Comparison of ENCODE assay signal across 18 cellular contexts in genomic region chr5:132772291-132773070, GRCh38. TPM values are rescaled to one million over a fixed set of nuclear protein-coding genes. Genes with fewer than 3 reads are reported as not detected.
A peak's percentile ranks its signal among the peaks of the same experiment; 100 is the strongest.
DNase-seq lines count a peak whose midpoint lies in the region; ATAC-seq and TF ChIP-seq lines count a peak whose summit lies in the region.
"Had no signal": no experiment of that assay in that cellular context is flagged by ENCODE, and none has a peak within 500 bp of the region (broad histone marks: within the 10 kb centered on the region; RNA-seq: fewer than 3 reads in every experiment).

No MANE protein-coding gene starts in this region.

- H3K4ac ChIP-seq in IMR-90 (ENCODE audit: low read depth, low read length), result no peak overlapping the region

- H3K9me1 ChIP-seq in IMR-90 (ENCODE audit: insufficient read depth, low read length), result peaks cover 54% of the 10 kb centered on the region

- H2AFZ ChIP-seq in IMR-90 (replicated peaks; ENCODE audit: low read length, poor library complexity), result no peak overlapping the region
- H2AFZ ChIP-seq in smooth muscle cell (ENCODE audit: low read depth), result no peak overlapping the region

- H4K20me1 ChIP-seq in IMR-90 (ENCODE audit: insufficient read depth, low read length), result peaks cover 63% of the 10 kb centered on the region
- peaks cover 79% of the 10 kb centered on the region for H4K20me1 ChIP-seq in smooth muscle cell (ENCODE audit: low read depth)

- H2AK9ac ChIP-seq in IMR-90 (replicated peaks; ENCODE audit: low read depth, low read length, poor library complexity), result no peak overlapping the region

- H2AK5ac ChIP-seq in IMR-90 (ENCODE audit: low read depth, low read length), result no peak overlapping the region; the same call in 1 of the 2 replicates

- no peak overlapping the region for H3K9ac ChIP-seq in IMR-90 (ENCODE audit: low read depth, low read length)
- H3K9ac ChIP-seq in smooth muscle cell (ENCODE audit: low read depth), result no peak overlapping the region

- H3K18ac ChIP-seq in IMR-90 (ENCODE audit: low read depth, low read length), result no peak overlapping the region

- H2BK5ac ChIP-seq in IMR-90 (ENCODE audit: low read depth, low read length, poor library complexity, severe bottlenecking), result no peak overlapping the region

- dilution Hi-C loops in IMR-90 (cut with HindIII; ENCODE audit: low sequenced_read_pairs, unreplicated experiment), result no loop called here

- H3K4me1 ChIP-seq in IMR-90 (ENCODE audit: control insufficient read depth, insufficient read depth, low read length), result peaks cover 28% of the 10 kb centered on the region
- H3K4me1 ChIP-seq in smooth muscle cell (ENCODE audit: low read depth), result peaks cover 19% of the 10 kb centered on the region

- H4K91ac ChIP-seq in IMR-90 (ENCODE audit: insufficient read depth, low read depth, low read length), result no peak overlapping the region

- no peak overlapping the region for H3K56ac ChIP-seq in IMR-90 (ENCODE audit: extremely low read depth, insufficient read depth, low read length)

- POLR2A ChIA-PET in IMR-90 (lab: Charles Lee; ENCODE audit: unreplicated experiment) (no interaction called here), RWPE1 (lab: Yijun Ruan, JAX; ENCODE audit: low non-redundant PET) (no interaction called here)

- H3K23ac ChIP-seq in IMR-90 (ENCODE audit: low read depth, low read length), result no peak overlapping the region

- no peak for ATAC-seq in IMR-90 (ENCODE audit: low read depth)
- ATAC-seq: activated CD4-positive, alpha-beta T cell treated with anti-CD3 and anti-CD28 coated beads for 36 hours had no signal

- BruUV-seq in IMR-90 (replicated peaks; lab: Mats Ljungman, UMichigan), result no TSS peak

- intact Hi-C loops in IMR-90 (cut with micrococcal nuclease), result no loop called here
- intact Hi-C loops in dorsolateral prefrontal cortex (cut with DNase I), result no loop called here

- no peak for TF ChIP-seq RAD21 in IMR-90 (IDR thresholded peaks at IDR 0.05; ENCODE audit: low read length)

- DNase-seq in IMR-90, result no peak
- DNase-seq in dorsolateral prefrontal cortex, result peak in 1 of 10 donors; percentile 42
- DNase-seq in mesenteric fat pad (ENCODE audit: low spot score), result peak; percentile 80
- no peak for DNase-seq in smooth muscle cell (lab: John Stamatoyannopoulos, UW; ENCODE audit: unreplicated experiment)
- no peak for DNase-seq in NCI-H146 treated with DMSO at 0.1 percent for 48 hours (lab: John Stamatoyannopoulos, UW; ENCODE audit: unreplicated experiment)
- no peak for DNase-seq in NCI-H510A (lab: John Stamatoyannopoulos, UW)
- no peak for DNase-seq in RWPE1 (ENCODE audit: low spot score)
- DNase-seq in effector CD8-positive, alpha-beta T cell (lab: John Stamatoyannopoulos, UW), result no peak
- DNase-seq: activated CD4-positive, alpha-beta T cell treated with anti-CD3 and anti-CD28 coated beads for 36 hours; activated T-cell treated with anti-CD3 and anti-CD28 coated beads for 4 hours; glutamatergic neuron; naive B cell; NCI-H187 treated with DMSO at 0.1 percent for 48 hours; stimulated activated CD4-positive, alpha-beta T cell treated with anti-CD3 and anti-CD28 coated beads, Interleukin-4, amount 100 ng/mL, for 24 hours; T-helper 9 cell had no signal

- no peak overlapping the region for H2BK15ac ChIP-seq in IMR-90 (ENCODE audit: low read depth, low read length)

- in situ Hi-C loops in IMR-90 (cut with MboI; ENCODE audit: low sequenced_read_pairs), result no loop called here

- no peak for TF ChIP-seq POLR2A in IMR-90 (IDR thresholded peaks at IDR 0.05; ENCODE audit: low read depth, low read length)

- H4K8ac ChIP-seq in IMR-90 (ENCODE audit: low read depth in 2 of 2, low read length in 2 of 2), result no peak overlapping the region

- no peak overlapping the region for H3K4me2 ChIP-seq in IMR-90 (ENCODE audit: low read depth, low read length)
- H3K4me2 ChIP-seq in smooth muscle cell, result no peak overlapping the region

- H3K14ac ChIP-seq in IMR-90 (replicated peaks; ENCODE audit: low read depth, low read length), result peak overlapping the region; percentile 8; the same call in 1 of the 2 replicates

- H3K36me3 ChIP-seq in IMR-90 (ENCODE audit: control insufficient read depth, insufficient read depth, low read length) (no peaks in the 10 kb centered on the region), smooth muscle cell (ENCODE audit: low read depth) (no peaks in the 10 kb centered on the region)

- no peak overlapping the region for H2BK20ac ChIP-seq in IMR-90 (ENCODE audit: low read depth, low read length)

- peaks cover 81% of the 10 kb centered on the region for H3K79me2 ChIP-seq in smooth muscle cell (ENCODE audit: low read depth)

- TF ChIP-seq CTCF in IMR-90 (conservative IDR thresholded peaks at IDR 0.05; ENCODE audit: low read depth, low read length) (no peak), dorsolateral prefrontal cortex (IDR thresholded peaks at IDR 0.05 in 54 of 56, conservative IDR thresholded peaks at IDR 0.05 in 2 of 56; ENCODE audit: low read depth in 1 of 56, partially characterized antibody in 56 of 56) (no peak), smooth muscle cell (IDR thresholded peaks at IDR 0.05; ENCODE audit: borderline replicate concordance, insufficient read depth, poor library complexity, severe bottlenecking) (no peak), RWPE1 (conservative IDR thresholded peaks at IDR 0.05; ENCODE audit: low read depth) (no peak)

- no peak overlapping the region for H4K5ac ChIP-seq in IMR-90 (ENCODE audit: low read depth, low read length)

- peaks cover 44 to 86% of the 10 kb centered on the region in 2 experiments for H3K79me1 ChIP-seq in IMR-90 (ENCODE audit: low read depth in 1 of 2, low read length in 2 of 2)

- H3K27ac ChIP-seq in IMR-90 (ENCODE audit: insufficient read depth, low read length) (no peak overlapping the region), dorsolateral prefrontal cortex (peak overlapping the region; percentile 74 to 100 (median 98)), smooth muscle cell (ENCODE audit: low read depth) (peak overlapping the region; percentile 38), RWPE1 (no peak overlapping the region)
- H3K27ac ChIP-seq: epithelial cell of prostate had no signal

- 94% methylated on average over 5 of the region's 8 CpGs; no CpG with 5 or more reads in 1 of the 2 experiments for WGBS in IMR-90 (ENCODE audit: extremely low coverage in 2 of 2, insufficient read length in 1 of 2), 2 experiments
- 85% methylated on average over 8 of the region's 8 CpGs for WGBS in smooth muscle cell (ENCODE audit: low lambda C conversion rate)

- no peaks in the 10 kb centered on the region for H3K27me3 ChIP-seq in IMR-90 (ENCODE audit: control insufficient read depth, insufficient read depth, low read length)
- H3K27me3 ChIP-seq in dorsolateral prefrontal cortex, result no peaks in the 10 kb centered on the region
- H3K27me3 ChIP-seq in smooth muscle cell (ENCODE audit: low read depth), result no peaks in the 10 kb centered on the region

- CTCF ChIA-PET in IMR-90 (lab: Yijun Ruan, JAX) (no interaction called here), RWPE1 (lab: Yijun Ruan, JAX) (interaction anchor here (0.6 kb wide), 1 partner anchor 489 kb away, joined by 4 read pairs; no protein-coding TSS in a partner anchor)

- H3F3A ChIP-seq in smooth muscle cell (ENCODE audit: low read depth), result no peaks in the 10 kb centered on the region

- no peaks in the 10 kb centered on the region for H3K9me3 ChIP-seq in IMR-90 (ENCODE audit: control insufficient read depth, insufficient read depth, low read length)
- H3K9me3 ChIP-seq in smooth muscle cell (replicated peaks; ENCODE audit: low read depth), result no peaks in the 10 kb centered on the region

- H3K4me3 ChIP-seq in IMR-90 (ENCODE audit: insufficient read depth, low read depth, low read length), result no peak overlapping the region
- peak overlapping the region in 19 of 59 donors; percentile 0 to 94 (median 28) for H3K4me3 ChIP-seq in dorsolateral prefrontal cortex
- no peak overlapping the region for H3K4me3 ChIP-seq in smooth muscle cell

- H2BK120ac ChIP-seq in IMR-90 (ENCODE audit: low read depth, low read length), result no peak overlapping the region

RNA-seq across cellular contexts. Expression of gene SEPTIN8, which starts 4.6 kb away (rescaled TPM):
- 60.5 and 67.2 TPM in 2 replicates for total RNA-seq in IMR-90 (2012; rRNA removed)
- polyA plus RNA-seq in IMR-90 (2012; rRNA removed), result 54.7 and 56.2 TPM in 2 replicates
- polyA plus RNA-seq in IMR-90 (2012; cell fraction: cytosol; rRNA removed), result 20.4 and 38.7 TPM in 2 replicates
- polyA plus RNA-seq in IMR-90 (2012; cell fraction: nucleus; rRNA removed; ENCODE audit: low replicate concordance), result 131 and 144 TPM in 2 replicates
- total RNA-seq in dorsolateral prefrontal cortex, result 100 to 1,000 TPM; 221 to 622 (median 319) TPM
- 33.4 TPM for total RNA-seq in mesenteric fat pad
- 68.1 and 71.5 TPM in 2 replicates for total RNA-seq in smooth muscle cell
- 26.3 and 27.6 TPM in 2 replicates for polyA plus RNA-seq in smooth muscle cell

RNA-seq across cellular contexts. Expression of gene CCNI2, which starts 25.3 kb away (rescaled TPM):
- total RNA-seq in IMR-90 (2012; rRNA removed) (not detected in 2 replicates), dorsolateral prefrontal cortex (1 to 10 TPM in 83 of 120 experiments, under 1 TPM in 36, not detected in 1; 0.26 to 4.5 (median 1.5) TPM), mesenteric fat pad (not detected), smooth muscle cell (0.36 and 0.81 TPM in 2 replicates)
- polyA plus RNA-seq in IMR-90 (2012; rRNA removed) (not detected in 2 replicates), smooth muscle cell (0.41 and 1.7 TPM in 2 replicates)
- polyA plus RNA-seq in IMR-90 (2012; cell fraction: cytosol; rRNA removed), result 0.01 TPM in 1 of 2 replicates, not detected in the other
- polyA plus RNA-seq in IMR-90 (2012; cell fraction: nucleus; rRNA removed; ENCODE audit: low replicate concordance), result 0.05 TPM in 1 of 2 replicates, not detected in the other
- total RNA-seq: NCI-H460, SK-MEL-5 had no signal

RNA-seq across cellular contexts. Expression of gene KIF3A, which starts 35.1 kb away (rescaled TPM):
- 4.3 and 9.4 TPM in 2 replicates for total RNA-seq in IMR-90 (2012; rRNA removed)
- polyA plus RNA-seq in IMR-90 (2012; rRNA removed), result 3.4 and 4.5 TPM in 2 replicates
- polyA plus RNA-seq in IMR-90 (2012; cell fraction: cytosol; rRNA removed), result 0.64 and 1.4 TPM in 2 replicates
- 1.8 and 7.0 TPM in 2 replicates for polyA plus RNA-seq in IMR-90 (2012; cell fraction: nucleus; rRNA removed; ENCODE audit: low replicate concordance)
- 100 to 1,000 TPM in 95 of 120 experiments, 10 to 100 TPM in 25; 58.5 to 177 (median 126) TPM for total RNA-seq in dorsolateral prefrontal cortex
- total RNA-seq in mesenteric fat pad, result 5.2 TPM
- total RNA-seq in smooth muscle cell, result 16.0 and 21.4 TPM in 2 replicates
- polyA plus RNA-seq in smooth muscle cell, result 12.6 and 18.4 TPM in 2 replicates

RNA-seq across cellular contexts. Expression of gene SOWAHA, which starts 40.6 kb away (rescaled TPM):
- total RNA-seq in IMR-90 (2012; rRNA removed), result under 0.01 TPM in 1 of 2 replicates, not detected in the other
- 0.03 TPM in 1 of 2 replicates, not detected in the other for polyA plus RNA-seq in IMR-90 (2012; rRNA removed)
- 0.02 and 0.04 TPM in 2 replicates for polyA plus RNA-seq in IMR-90 (2012; cell fraction: cytosol; rRNA removed)
- 0.01 TPM in 1 of 2 replicates, not detected in the other for polyA plus RNA-seq in IMR-90 (2012; cell fraction: nucleus; rRNA removed; ENCODE audit: low replicate concordance)
- total RNA-seq in dorsolateral prefrontal cortex, result 100 to 1,000 TPM in 3 of 120 experiments, 10 to 100 TPM in 117; 15.4 to 106 (median 48.7) TPM
- not detected for total RNA-seq in mesenteric fat pad
- 1.5 and 2.2 TPM in 2 replicates for total RNA-seq in smooth muscle cell
- polyA plus RNA-seq in smooth muscle cell, result 0.43 and 0.71 TPM in 2 replicates
- total RNA-seq: NCI-H460, SK-MEL-5 had no signal

RNA-seq across cellular contexts. Expression of gene SHROOM1, which starts 58.0 kb away (rescaled TPM):
- total RNA-seq in IMR-90 (2012; rRNA removed), result 1.4 and 2.5 TPM in 2 replicates
- polyA plus RNA-seq in IMR-90 (2012; rRNA removed), result 6.3 and 8.8 TPM in 2 replicates
- polyA plus RNA-seq in IMR-90 (2012; cell fraction: cytosol; rRNA removed), result 4.1 and 9.0 TPM in 2 replicates
- polyA plus RNA-seq in IMR-90 (2012; cell fraction: nucleus; rRNA removed; ENCODE audit: low replicate concordance), result 28.6 and 53.5 TPM in 2 replicates
- total RNA-seq in dorsolateral prefrontal cortex, result 10 to 100 TPM; 14.1 to 91.8 (median 29.3) TPM
- 10.6 TPM for total RNA-seq in mesenteric fat pad
- total RNA-seq in smooth muscle cell, result 3.0 and 12.0 TPM in 2 replicates
- polyA plus RNA-seq in smooth muscle cell, result 5.9 and 10.2 TPM in 2 replicates

Comparison
In these comparisons a context has a peak if more than half of its experiments do, and no peak if none do; other contexts are left out.
1. H3K27ac ChIP-seq: peak in dorsolateral prefrontal cortex (59 of 59) and smooth muscle cell (single experiment); none in IMR-90 (single experiment) and RWPE1 (single experiment).